ENCODE assay signal across 22 cellular contexts in genomic region chr2:64823794-64824193, GRCh38.
"Had no signal": no experiment of that assay in that cellular context is flagged by ENCODE, and none has a peak within 500 bp of the region (broad histone marks: within the 10 kb centered on the region; RNA-seq: fewer than 3 reads in every experiment).

No MANE protein-coding gene starts in this region.

- H3K27ac Mint-ChIP-seq: activated CD4-positive, alpha-beta T cell treated with anti-CD3 and anti-CD28 coated beads, Interleukin-2, amount 10 ng/mL, durations not matched to agents 7 days and 5 days; activated CD8-positive, alpha-beta T cell treated with anti-CD3 and anti-CD28 coated beads, Interleukin-2, amount 10 ng/mL, durations not matched to agents 7 days and 5 days; activated naive CD8-positive, alpha-beta T cell treated with anti-CD3 and anti-CD28 coated beads, Interleukin-2, amount 50 U/mL, for 24 hours; activated T-helper 1 cell treated with anti-CD3 and anti-CD28 coated beads, Interleukin-12 subunit alpha, Interleukin-12 subunit beta, Interleukin-2, Interleukin-4 antibody, amounts not matched to agents 30 ng/mL and 10 ng/mL and 1 ng/mL, durations not matched to agents 14 hours and 24 hours and 36 hours; natural killer cell treated with Interleukin-12 subunit alpha and Interleukin-12 subunit beta and Interleukin-15 and Interleukin-18, amount 100 ng/mL, for 72 hours; T-helper 17 cell had no signal

- H3K27me3 ChIP-seq: esophagus squamous epithelium, gastroesophageal sphincter, pancreas, right atrium auricular region, spleen had no signal

- H3K9me3 ChIP-seq: esophagus squamous epithelium, gastroesophageal sphincter, left ventricle myocardium inferior, pancreas, psoas muscle, right atrium auricular region, spleen had no signal

- H3K36me3 Mint-ChIP-seq: natural killer cell treated with Interleukin-12 subunit alpha and Interleukin-12 subunit beta and Interleukin-15 and Interleukin-18, amount 100 ng/mL, for 72 hours had no signal

- H3K4me1 ChIP-seq: gastroesophageal sphincter, left ventricle myocardium inferior, pancreas, psoas muscle, right atrium auricular region had no signal

- H3K4me3 ChIP-seq: coronary artery, esophagus squamous epithelium, gastroesophageal sphincter, left ventricle myocardium inferior, pancreas, psoas muscle, right atrium auricular region, spleen had no signal

- H3K36me3 ChIP-seq: esophagus squamous epithelium, gastroesophageal sphincter, left ventricle myocardium inferior, pancreas, right atrium auricular region, spleen had no signal

- ATAC-seq: activated CD8-positive, alpha-beta T cell treated with anti-CD3 and anti-CD28 coated beads, Interleukin-2, amount 10 ng/mL, durations not matched to agents 7 days and 5 days; activated naive CD8-positive, alpha-beta T cell treated with anti-CD3 and anti-CD28 coated beads, Interleukin-2, amount 50 U/mL, for 24 hours; gastroesophageal sphincter; natural killer cell treated with Interleukin-12 subunit alpha and Interleukin-12 subunit beta and Interleukin-15 and Interleukin-18, amount 100 ng/mL, for 72 hours; pancreas; psoas muscle; T-helper 17 cell had no signal

- DNase-seq: activated CD4-positive, alpha-beta T cell treated with anti-CD3 and anti-CD28 coated beads, Interleukin-2, amount 10 ng/mL, durations not matched to agents 7 days and 5 days; activated CD8-positive, alpha-beta T cell treated with anti-CD3 and anti-CD28 coated beads, Interleukin-2, amount 10 ng/mL, durations not matched to agents 7 days and 5 days; activated gamma-delta T cell; activated naive CD4-positive, alpha-beta T cell treated with anti-CD3 and anti-CD28 coated beads, Interleukin-2, amount 50 U/mL, for 16 hours; activated naive CD8-positive, alpha-beta T cell treated with anti-CD3 and anti-CD28 coated beads, Interleukin-2, amount 50 U/mL, for 24 hours; cerebellar nuclear complex; esophagus squamous epithelium; head of caudate nucleus; hypothalamus; left ventricle myocardium inferior; mammary epithelial cell; pancreas; psoas muscle; spleen; stimulated activated CD4-positive, alpha-beta T cell treated with anti-CD3 and anti-CD28 coated beads, Interleukin-4, amount 100 ng/mL, for 1 hour; stimulated activated naive CD4-positive, alpha-beta T cell treated with Interleukin-2 at 50 U/mL for 16 hours; T-helper 17 cell had no signal

- H3K9me3 Mint-ChIP-seq: activated naive CD8-positive, alpha-beta T cell treated with anti-CD3 and anti-CD28 coated beads, Interleukin-2, amount 50 U/mL, for 24 hours; activated T-helper 1 cell treated with anti-CD3 and anti-CD28 coated beads, Interleukin-12 subunit alpha, Interleukin-12 subunit beta, Interleukin-2, Interleukin-4 antibody, amounts not matched to agents 30 ng/mL and 10 ng/mL and 1 ng/mL, durations not matched to agents 14 hours and 24 hours and 36 hours; natural killer cell treated with Interleukin-12 subunit alpha and Interleukin-12 subunit beta and Interleukin-15 and Interleukin-18, amount 100 ng/mL, for 72 hours had no signal

- H3K27me3 Mint-ChIP-seq: activated naive CD8-positive, alpha-beta T cell treated with anti-CD3 and anti-CD28 coated beads, Interleukin-2, amount 50 U/mL, for 24 hours; natural killer cell treated with Interleukin-12 subunit alpha and Interleukin-12 subunit beta and Interleukin-15 and Interleukin-18, amount 100 ng/mL, for 72 hours; T-helper 17 cell had no signal

- H3K27ac ChIP-seq: coronary artery, esophagus squamous epithelium, gastroesophageal sphincter, left ventricle myocardium inferior, pancreas, psoas muscle, right atrium auricular region, spleen had no signal

- H3K4me3 Mint-ChIP-seq: activated CD4-positive, alpha-beta T cell treated with anti-CD3 and anti-CD28 coated beads, Interleukin-2, amount 10 ng/mL, durations not matched to agents 7 days and 5 days; activated CD8-positive, alpha-beta T cell treated with anti-CD3 and anti-CD28 coated beads, Interleukin-2, amount 10 ng/mL, durations not matched to agents 7 days and 5 days; activated naive CD8-positive, alpha-beta T cell treated with anti-CD3 and anti-CD28 coated beads, Interleukin-2, amount 50 U/mL, for 24 hours; activated T-helper 1 cell treated with anti-CD3 and anti-CD28 coated beads, Interleukin-12 subunit alpha, Interleukin-12 subunit beta, Interleukin-2, Interleukin-4 antibody, amounts not matched to agents 30 ng/mL and 10 ng/mL and 1 ng/mL, durations not matched to agents 14 hours and 24 hours and 36 hours; natural killer cell treated with Interleukin-12 subunit alpha and Interleukin-12 subunit beta and Interleukin-15 and Interleukin-18, amount 100 ng/mL, for 72 hours; T-helper 17 cell had no signal
